In the genomic region with DNA sequence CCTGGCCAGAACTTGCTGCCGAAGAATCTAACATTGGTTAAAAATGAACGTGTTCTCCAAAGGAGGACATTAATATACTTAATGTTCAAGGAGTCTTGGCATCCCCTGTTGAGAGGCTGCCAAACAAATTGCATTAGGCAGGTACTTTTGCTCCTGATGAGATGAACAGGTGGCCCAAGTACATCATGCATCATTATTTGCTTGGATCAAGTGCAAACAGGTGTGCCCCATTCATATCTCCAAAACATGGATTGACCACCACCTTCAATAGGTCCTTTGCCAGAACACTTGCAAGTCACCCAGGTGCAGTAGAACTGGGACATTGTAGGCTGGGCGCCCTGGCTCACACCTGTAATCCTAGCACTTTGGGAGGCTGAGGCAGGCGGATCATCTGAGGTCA, we compare ENCODE assay signal across 1 cellular context.
TF ChIP-seq lines count a peak whose summit lies in the region.

No MANE protein-coding gene starts in this region.

TF ChIP-seq in WTC11, 78 proteins besides CTCF, POLR2A, EP300 and RAD21 (continued from another document):
- TF ChIP-seq, protein P1, sequence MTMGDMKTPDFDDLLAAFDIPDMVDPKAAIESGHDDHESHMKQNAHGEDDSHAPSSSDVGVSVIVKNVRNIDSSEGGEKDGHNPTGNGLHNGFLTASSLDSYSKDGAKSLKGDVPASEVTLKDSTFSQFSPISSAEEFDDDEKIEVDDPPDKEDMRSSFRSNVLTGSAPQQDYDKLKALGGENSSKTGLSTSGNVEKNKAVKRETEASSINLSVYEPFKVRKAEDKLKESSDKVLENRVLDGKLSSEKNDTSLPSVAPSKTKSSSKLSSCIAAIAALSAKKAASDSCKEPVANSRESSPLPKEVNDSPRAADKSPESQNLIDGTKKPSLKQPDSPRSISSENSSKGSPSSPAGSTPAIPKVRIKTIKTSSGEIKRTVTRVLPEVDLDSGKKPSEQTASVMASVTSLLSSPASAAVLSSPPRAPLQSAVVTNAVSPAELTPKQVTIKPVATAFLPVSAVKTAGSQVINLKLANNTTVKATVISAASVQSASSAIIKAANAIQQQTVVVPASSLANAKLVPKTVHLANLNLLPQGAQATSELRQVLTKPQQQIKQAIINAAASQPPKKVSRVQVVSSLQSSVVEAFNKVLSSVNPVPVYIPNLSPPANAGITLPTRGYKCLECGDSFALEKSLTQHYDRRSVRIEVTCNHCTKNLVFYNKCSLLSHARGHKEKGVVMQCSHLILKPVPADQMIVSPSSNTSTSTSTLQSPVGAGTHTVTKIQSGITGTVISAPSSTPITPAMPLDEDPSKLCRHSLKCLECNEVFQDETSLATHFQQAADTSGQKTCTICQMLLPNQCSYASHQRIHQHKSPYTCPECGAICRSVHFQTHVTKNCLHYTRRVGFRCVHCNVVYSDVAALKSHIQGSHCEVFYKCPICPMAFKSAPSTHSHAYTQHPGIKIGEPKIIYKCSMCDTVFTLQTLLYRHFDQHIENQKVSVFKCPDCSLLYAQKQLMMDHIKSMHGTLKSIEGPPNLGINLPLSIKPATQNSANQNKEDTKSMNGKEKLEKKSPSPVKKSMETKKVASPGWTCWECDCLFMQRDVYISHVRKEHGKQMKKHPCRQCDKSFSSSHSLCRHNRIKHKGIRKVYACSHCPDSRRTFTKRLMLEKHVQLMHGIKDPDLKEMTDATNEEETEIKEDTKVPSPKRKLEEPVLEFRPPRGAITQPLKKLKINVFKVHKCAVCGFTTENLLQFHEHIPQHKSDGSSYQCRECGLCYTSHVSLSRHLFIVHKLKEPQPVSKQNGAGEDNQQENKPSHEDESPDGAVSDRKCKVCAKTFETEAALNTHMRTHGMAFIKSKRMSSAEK (CRISPR knock-in tag; IDR thresholded peaks at IDR 0.05; ENCODE audit: borderline replicate concordance) = no peak
- no peak for TF ChIP-seq GRHL2 (CRISPR knock-in tag; IDR thresholded peaks at IDR 0.05; ENCODE audit: insufficient replicate concordance, severe bottlenecking)
- no peak for TF ChIP-seq ZNF396 (CRISPR knock-in tag; IDR thresholded peaks at IDR 0.05; ENCODE audit: borderline replicate concordance)
- TF ChIP-seq CREB1 (CRISPR knock-in tag; IDR thresholded peaks at IDR 0.05) = no peak
TF ChIP-seq in WTC11: peak in this region for 0.
